31 cellular contexts compared by ENCODE assay signal in genomic region chr3:23275814-23276213, GRCh38.
"Had no signal": no experiment of that assay in that cellular context is flagged by ENCODE, and none has a peak within 500 bp of the region (broad histone marks: within the 10 kb centered on the region; RNA-seq: fewer than 3 reads in every experiment).

No MANE protein-coding gene starts in this region.

- H3K9me3 Mint-ChIP-seq: natural killer cell treated with Interleukin-12 subunit alpha and Interleukin-12 subunit beta and Interleukin-15 and Interleukin-18, amount 100 ng/mL, for 72 hours had no signal

- H3K27ac Mint-ChIP-seq: immature natural killer cell; naive thymus-derived CD4-positive, alpha-beta T cell; natural killer cell treated with Interleukin-12 subunit alpha and Interleukin-12 subunit beta and Interleukin-15 and Interleukin-18, amount 100 ng/mL, for 72 hours; stimulated activated effector memory CD8-positive, alpha-beta T cell treated with anti-CD3 and anti-CD28 coated beads, Interleukin-12 subunit alpha, Interleukin-12 subunit beta, amount 100 ng/mL, for 72 hours; stimulated activated naive CD8-positive, alpha-beta T cell treated with anti-CD3 and anti-CD28 coated beads, Interleukin-15, Interleukin-2, amounts not matched to agents 100 ng/mL and 50 ng/mL, for 24 hours had no signal

- H3K36me3 Mint-ChIP-seq: immature natural killer cell; natural killer cell treated with Interleukin-12 subunit alpha and Interleukin-12 subunit beta and Interleukin-15 and Interleukin-18, amount 100 ng/mL, for 72 hours; stimulated activated effector memory CD8-positive, alpha-beta T cell treated with anti-CD3 and anti-CD28 coated beads, Interleukin-12 subunit alpha, Interleukin-12 subunit beta, amount 100 ng/mL, for 72 hours had no signal

- H3K4me1 Mint-ChIP-seq: stimulated activated effector memory CD8-positive, alpha-beta T cell treated with anti-CD3 and anti-CD28 coated beads, Interleukin-12 subunit alpha, Interleukin-12 subunit beta, amount 100 ng/mL, for 72 hours had no signal

- H3K4me3 Mint-ChIP-seq: immature natural killer cell; naive thymus-derived CD4-positive, alpha-beta T cell; natural killer cell treated with Interleukin-12 subunit alpha and Interleukin-12 subunit beta and Interleukin-15 and Interleukin-18, amount 100 ng/mL, for 72 hours; neural crest cell; stimulated activated effector memory CD8-positive, alpha-beta T cell treated with anti-CD3 and anti-CD28 coated beads, Interleukin-12 subunit alpha, Interleukin-12 subunit beta, amount 100 ng/mL, for 72 hours; stimulated activated naive CD8-positive, alpha-beta T cell treated with anti-CD3 and anti-CD28 coated beads, Interleukin-15, Interleukin-2, amounts not matched to agents 100 ng/mL and 50 ng/mL, for 24 hours had no signal

- FAIRE-seq: islet of Langerhans, pancreas, urothelium cell line had no signal

- H3K27me3 Mint-ChIP-seq: naive thymus-derived CD4-positive, alpha-beta T cell; stimulated activated naive CD8-positive, alpha-beta T cell treated with anti-CD3 and anti-CD28 coated beads, Interleukin-15, Interleukin-2, amounts not matched to agents 100 ng/mL and 50 ng/mL, for 24 hours had no signal

- DNase-seq: hippocampal formation; immature natural killer cell; kidney; left colon; left lung; lower lobe of right lung; mammary epithelial cell; mesenchymal stem cell; midbrain; mucosa of descending colon; naive thymus-derived CD4-positive, alpha-beta T cell; nucleus accumbens; pancreas; posterior cingulate gyrus; retina; right cardiac atrium; stimulated activated CD4-positive, alpha-beta T cell treated with anti-CD3 and anti-CD28 coated beads, Interleukin-12 subunit alpha, Interleukin-12 subunit beta, amount 100 ng/mL, for 4 hours; stimulated activated CD4-positive, alpha-beta T cell treated with anti-CD3 and anti-CD28 coated beads, Interleukin-15, amount 100 ng/mL, for 24 hours; stimulated activated CD4-positive, alpha-beta T cell treated with anti-CD3 and anti-CD28 coated beads, Interleukin-2, amount 100 ng/mL, for 24 hours; stimulated activated CD4-positive, alpha-beta T cell treated with anti-CD3 and anti-CD28 coated beads, Interleukin-4, amount 100 ng/mL, for 1 hour; stimulated activated naive CD4-positive, alpha-beta T cell; tibial artery; trophoblast cell; upper lobe of right lung had no signal

- ATAC-seq: left colon; left lung; lower lobe of right lung; mucosa of descending colon; naive thymus-derived CD4-positive, alpha-beta T cell; natural killer cell treated with Interleukin-12 subunit alpha and Interleukin-12 subunit beta and Interleukin-15 and Interleukin-18, amount 100 ng/mL, for 72 hours; pancreas; right cardiac atrium; sciatic nerve; stimulated activated effector memory CD8-positive, alpha-beta T cell treated with anti-CD3 and anti-CD28 coated beads, Interleukin-12 subunit alpha, Interleukin-12 subunit beta, amount 100 ng/mL, for 72 hours; upper lobe of right lung had no signal
